8 cellular contexts compared by ENCODE assay signal in genomic region chr7:98877692-98878364, GRCh38. TPM values are rescaled to one million over a fixed set of nuclear protein-coding genes. Genes with fewer than 3 reads are reported as not detected.
DNase-seq lines count a peak whose midpoint lies in the region; ATAC-seq lines count a peak whose summit lies in the region.

No MANE protein-coding gene starts in this region.

- peaks cover 11% of the 10 kb centered on the region for H3K4me1 Mint-ChIP-seq in activated T-helper 2 cell treated with anti-CD3 and anti-CD28 coated beads, Interferon-gamma antibody, Interleukin-2, Interleukin-4, amounts not matched to agents 10 μg/mL and 5 μg/mL and 100 μg/mL, durations not matched to agents 14 hours and 24 hours and 36 hours (ENCODE audit: low read depth)
- H3K4me1 Mint-ChIP-seq in stimulated activated naive CD8-positive, alpha-beta T cell treated with anti-CD3 and anti-CD28 coated beads, Interleukin-15, amount 100 ng/mL, for 72 hours = peaks cover 10% of the 10 kb centered on the region

- peaks cover 22% of the 10 kb centered on the region for H3K36me3 ChIP-seq in iPS-20b (ENCODE audit: insufficient read depth, low read depth, low read length)

- H3K4me1 ChIP-seq in iPS-20b (ENCODE audit: insufficient read depth, low read length) = no peaks in the 10 kb centered on the region

- ATAC-seq in HG02840 (IDR thresholded peaks at IDR 0.05; ENCODE audit: low FRiP score, unreplicated experiment) = peak; percentile 4
- ATAC-seq in stimulated activated naive CD8-positive, alpha-beta T cell treated with anti-CD3 and anti-CD28 coated beads, Interleukin-15, amount 100 ng/mL, for 72 hours = no peak
- ATAC-seq in GM18870 (IDR thresholded peaks at IDR 0.05; ENCODE audit: unreplicated experiment) = no peak

- no peaks in the 10 kb centered on the region for H3K9me3 Mint-ChIP-seq in activated T-helper 2 cell treated with anti-CD3 and anti-CD28 coated beads, Interferon-gamma antibody, Interleukin-2, Interleukin-4, amounts not matched to agents 10 μg/mL and 5 μg/mL and 100 μg/mL, durations not matched to agents 14 hours and 24 hours and 36 hours
- no peaks in the 10 kb centered on the region for H3K9me3 Mint-ChIP-seq in stimulated activated naive CD8-positive, alpha-beta T cell treated with anti-CD3 and anti-CD28 coated beads, Interleukin-15, amount 100 ng/mL, for 72 hours

- H3K27ac Mint-ChIP-seq in activated T-helper 2 cell treated with anti-CD3 and anti-CD28 coated beads, Interferon-gamma antibody, Interleukin-2, Interleukin-4, amounts not matched to agents 10 μg/mL and 5 μg/mL and 100 μg/mL, durations not matched to agents 14 hours and 24 hours and 36 hours = no peak overlapping the region
- peak overlapping the region in 1 of 2 donors; percentile 74 for H3K27ac Mint-ChIP-seq in stimulated activated naive CD8-positive, alpha-beta T cell treated with anti-CD3 and anti-CD28 coated beads, Interleukin-15, amount 100 ng/mL, for 72 hours

- no peak for DNase-seq in activated T-helper 2 cell treated with anti-CD3 and anti-CD28 coated beads, Interferon-gamma antibody, Interleukin-2, Interleukin-4, amounts not matched to agents 10 μg/mL and 5 μg/mL and 100 μg/mL, durations not matched to agents 14 hours and 24 hours and 36 hours (ENCODE audit: low spot score)
- no peak for DNase-seq in stimulated activated naive CD8-positive, alpha-beta T cell treated with anti-CD3 and anti-CD28 coated beads, Interleukin-15, amount 100 ng/mL, for 72 hours
- DNase-seq in SW 1271 (lab: John Stamatoyannopoulos, UW) (no peak), DMS114 treated with DMSO at 0.1 percent for 48 hours (lab: John Stamatoyannopoulos, UW; ENCODE audit: unreplicated experiment) (no peak), GOT3 (lab: John Stamatoyannopoulos, UW) (no peak)

- H3K9ac ChIP-seq in iPS-20b (ENCODE audit: low read depth, low read length) = peak overlapping the region; percentile 23; the same call in 1 of the 2 replicates

- H3K4me3 Mint-ChIP-seq in activated T-helper 2 cell treated with anti-CD3 and anti-CD28 coated beads, Interferon-gamma antibody, Interleukin-2, Interleukin-4, amounts not matched to agents 10 μg/mL and 5 μg/mL and 100 μg/mL, durations not matched to agents 14 hours and 24 hours and 36 hours (ENCODE audit: low read depth) = peak overlapping the region; percentile 70
- H3K4me3 Mint-ChIP-seq in stimulated activated naive CD8-positive, alpha-beta T cell treated with anti-CD3 and anti-CD28 coated beads, Interleukin-15, amount 100 ng/mL, for 72 hours = peak overlapping the region; percentile 22 to 96

- peaks cover 5% of the 10 kb centered on the region; the same call in 1 of the 2 replicates for H3K27me3 ChIP-seq in iPS-20b (ENCODE audit: insufficient read depth, low read length)

- peaks cover 3% of the 10 kb centered on the region for H3K27me3 Mint-ChIP-seq in activated T-helper 2 cell treated with anti-CD3 and anti-CD28 coated beads, Interferon-gamma antibody, Interleukin-2, Interleukin-4, amounts not matched to agents 10 μg/mL and 5 μg/mL and 100 μg/mL, durations not matched to agents 14 hours and 24 hours and 36 hours (ENCODE audit: low read depth)
- H3K27me3 Mint-ChIP-seq in stimulated activated naive CD8-positive, alpha-beta T cell treated with anti-CD3 and anti-CD28 coated beads, Interleukin-15, amount 100 ng/mL, for 72 hours = peaks cover 17% of the 10 kb centered on the region

- no peaks in the 10 kb centered on the region for H3K9me3 ChIP-seq in iPS-20b (ENCODE audit: insufficient read depth, low read depth, low read length)

- intact Hi-C loops in activated T-helper 2 cell treated with anti-CD3 and anti-CD28 coated beads, Interferon-gamma antibody, Interleukin-2, Interleukin-4, amounts not matched to agents 10 μg/mL and 5 μg/mL and 100 μg/mL, durations not matched to agents 14 hours and 24 hours and 36 hours (cut with micrococcal nuclease) = no loop called here

- H3K4me3 ChIP-seq in iPS-20b (ENCODE audit: low read length) = peak overlapping the region; percentile 93

- H3K36me3 Mint-ChIP-seq in activated T-helper 2 cell treated with anti-CD3 and anti-CD28 coated beads, Interferon-gamma antibody, Interleukin-2, Interleukin-4, amounts not matched to agents 10 μg/mL and 5 μg/mL and 100 μg/mL, durations not matched to agents 14 hours and 24 hours and 36 hours (ENCODE audit: low read depth) = peaks cover 20% of the 10 kb centered on the region

- no peak overlapping the region for H3K27ac ChIP-seq in iPS-20b (ENCODE audit: low read length)

RNA-seq across cellular contexts. Expression of gene TRRAP, which starts 0.5 kb away (rescaled TPM):
- 58.6 and 59.1 TPM in 2 replicates for total RNA-seq in activated T-helper 2 cell treated with anti-CD3 and anti-CD28 coated beads, Interferon-gamma antibody, Interleukin-2, Interleukin-4, amounts not matched to agents 10 μg/mL and 5 μg/mL and 100 μg/mL, durations not matched to agents 14 hours and 24 hours and 36 hours

RNA-seq across cellular contexts. Expression of gene TMEM130, which starts 8.0 kb away (rescaled TPM):
- 0.30 TPM in 1 of 2 replicates, not detected in the other for total RNA-seq in activated T-helper 2 cell treated with anti-CD3 and anti-CD28 coated beads, Interferon-gamma antibody, Interleukin-2, Interleukin-4, amounts not matched to agents 10 μg/mL and 5 μg/mL and 100 μg/mL, durations not matched to agents 14 hours and 24 hours and 36 hours
